In the genomic region with DNA sequence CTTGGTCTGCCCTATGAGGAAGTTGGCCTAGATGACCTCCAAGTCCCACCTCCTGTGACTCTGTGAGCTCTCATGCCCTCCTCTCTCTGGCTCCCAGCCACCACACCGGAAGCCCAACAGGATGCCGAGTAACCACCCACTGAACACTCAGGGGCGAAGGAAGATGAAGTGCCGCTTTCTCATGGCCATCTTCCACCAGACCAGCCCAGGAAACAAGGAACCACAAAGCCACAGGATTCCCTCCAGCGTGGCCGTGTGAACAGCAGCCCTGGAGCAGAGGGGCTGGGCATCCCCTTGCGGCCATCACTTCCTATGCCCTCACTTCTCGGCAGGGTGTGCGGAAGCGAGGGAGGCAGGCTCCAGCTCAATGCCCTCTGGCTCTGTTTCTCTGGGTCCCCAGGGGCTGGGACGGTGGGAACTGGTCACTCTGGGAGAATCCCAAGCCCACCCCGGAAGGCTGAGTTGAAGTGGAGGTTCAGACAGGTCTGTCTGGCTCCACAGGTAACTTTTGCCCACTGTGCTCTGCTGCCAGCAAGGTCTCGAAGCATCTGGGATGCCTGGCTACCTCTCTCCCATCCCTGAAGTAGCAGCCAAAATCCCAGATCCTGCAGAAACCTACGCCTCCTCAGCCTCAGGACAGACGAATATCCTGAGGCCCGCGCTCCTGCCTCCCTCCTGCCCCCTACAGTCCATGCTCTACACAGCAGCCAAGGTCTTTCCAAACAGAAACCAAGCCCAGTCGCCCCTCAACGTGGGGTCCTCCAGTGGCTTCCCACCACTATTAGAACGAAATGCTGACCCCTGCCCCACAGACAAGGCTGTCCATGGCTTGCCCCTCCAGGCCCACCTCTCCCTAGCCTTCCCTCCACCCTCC, we compare ENCODE assay signal across 8 cellular contexts. TPM values are rescaled to one million over a fixed set of nuclear protein-coding genes. Genes with fewer than 3 reads are reported as not detected.
DNase-seq lines count a peak whose midpoint lies in the region; ATAC-seq and TF ChIP-seq lines count a peak whose summit lies in the region.

No MANE protein-coding gene starts in this region.

- no peaks in the 10 kb centered on the region for H3K9me3 Mint-ChIP-seq in endodermal cell
- no peaks in the 10 kb centered on the region for H3K9me3 Mint-ChIP-seq in stimulated activated effector memory CD8-positive, alpha-beta T cell treated with anti-CD3 and anti-CD28 coated beads, Interleukin-12 subunit alpha, Interleukin-12 subunit beta, amount 100 ng/mL, for 72 hours

- peak; percentile 67 for TF ChIP-seq CTCF in GM13976 (IDR thresholded peaks at IDR 0.05; ENCODE audit: borderline replicate concordance, control extremely low read depth, extremely low read depth, insufficient read depth, missing control alignments)
- TF ChIP-seq CTCF in endodermal cell (conservative IDR thresholded peaks at IDR 0.05), result peak; percentile 88

- peak overlapping the region; percentile 83 for H3K27ac Mint-ChIP-seq in endodermal cell
- peak overlapping the region; percentile 96 for H3K27ac Mint-ChIP-seq in stimulated activated effector memory CD8-positive, alpha-beta T cell treated with anti-CD3 and anti-CD28 coated beads, Interleukin-12 subunit alpha, Interleukin-12 subunit beta, amount 100 ng/mL, for 72 hours

- H3K27ac ChIP-seq in endodermal cell (ENCODE audit: low read depth, low read length) (no peak overlapping the region), muscle layer of duodenum (ENCODE audit: low read length) (peak overlapping the region; percentile 36)

- H3K9me3 ChIP-seq in endodermal cell (ENCODE audit: control insufficient read depth, low read length) (no peaks in the 10 kb centered on the region), muscle layer of duodenum (ENCODE audit: control insufficient read depth in 1 of 2, low read length in 2 of 2) (no peaks in the 10 kb centered on the region)

- DNase-seq in GM13976 (ENCODE audit: low spot score) (peak; percentile 84), NCI-H69 (lab: John Stamatoyannopoulos, UW) (peak; percentile 43), endodermal cell (peak; percentile 94), NCI-H1930 (lab: John Stamatoyannopoulos, UW) (no peak)
- DNase-seq in activated CD8-positive, alpha-beta memory T cell treated with anti-CD3 and anti-CD28 coated beads for 24 hours, result peak; percentile 85
- DNase-seq in stimulated activated effector memory CD8-positive, alpha-beta T cell treated with anti-CD3 and anti-CD28 coated beads, Interleukin-12 subunit alpha, Interleukin-12 subunit beta, amount 100 ng/mL, for 72 hours (ENCODE audit: low spot score in 2 of 2), result peak; percentile 59 to 87

- no peak overlapping the region for H3K9ac ChIP-seq in endodermal cell (ENCODE audit: extremely low read depth, low read length, poor library complexity, severe bottlenecking)

- in situ Hi-C loops in GM13976 (cut with MboI; ENCODE audit: low sequenced_read_pairs, unreplicated experiment), result no loop called here

- H3K4me1 Mint-ChIP-seq in endodermal cell, result peaks cover 62% of the 10 kb centered on the region
- H3K4me1 Mint-ChIP-seq in stimulated activated effector memory CD8-positive, alpha-beta T cell treated with anti-CD3 and anti-CD28 coated beads, Interleukin-12 subunit alpha, Interleukin-12 subunit beta, amount 100 ng/mL, for 72 hours, result peaks cover 78% of the 10 kb centered on the region

- H3K36me3 Mint-ChIP-seq in endodermal cell (ENCODE audit: low read depth), result peaks cover 3% of the 10 kb centered on the region
- H3K36me3 Mint-ChIP-seq in stimulated activated effector memory CD8-positive, alpha-beta T cell treated with anti-CD3 and anti-CD28 coated beads, Interleukin-12 subunit alpha, Interleukin-12 subunit beta, amount 100 ng/mL, for 72 hours, result peaks cover 43% of the 10 kb centered on the region

- H3K27me3 ChIP-seq in endodermal cell (ENCODE audit: control insufficient read depth, insufficient read depth, low read length, poor library complexity, severe bottlenecking) (no peaks in the 10 kb centered on the region), muscle layer of duodenum (ENCODE audit: low read depth, low read length) (no peaks in the 10 kb centered on the region)

- 58 to 61% methylated on average over 4 to 20 of the region's 20 CpGs for WGBS in endodermal cell (ENCODE audit: insufficient coverage in 1 of 2, insufficient read length in 1 of 2), 2 experiments

- H3K4me3 Mint-ChIP-seq in endodermal cell, result peak overlapping the region; percentile 27
- H3K4me3 Mint-ChIP-seq in stimulated activated effector memory CD8-positive, alpha-beta T cell treated with anti-CD3 and anti-CD28 coated beads, Interleukin-12 subunit alpha, Interleukin-12 subunit beta, amount 100 ng/mL, for 72 hours, result peak overlapping the region; percentile 83

- H3K27me3 Mint-ChIP-seq in endodermal cell (ENCODE audit: insufficient read depth), result no peaks in the 10 kb centered on the region

- ATAC-seq in HG02759 (IDR thresholded peaks at IDR 0.05; ENCODE audit: unreplicated experiment), result peak; percentile 80
- ATAC-seq in stimulated activated effector memory CD8-positive, alpha-beta T cell treated with anti-CD3 and anti-CD28 coated beads, Interleukin-12 subunit alpha, Interleukin-12 subunit beta, amount 100 ng/mL, for 72 hours, result peak; percentile 97

- peaks cover 26% of the 10 kb centered on the region for H3K4me1 ChIP-seq in endodermal cell (ENCODE audit: control insufficient read depth, insufficient read depth, low read length)
- H3K4me1 ChIP-seq in muscle layer of duodenum (ENCODE audit: control insufficient read depth in 1 of 2, insufficient read depth in 2 of 2, low read length in 2 of 2), result peaks cover 52 to 70% of the 10 kb centered on the region in 2 donors

- no peaks in the 10 kb centered on the region for H3K36me3 ChIP-seq in endodermal cell (ENCODE audit: control insufficient read depth, insufficient read depth, low read length)
- H3K36me3 ChIP-seq in muscle layer of duodenum (ENCODE audit: control insufficient read depth in 1 of 2, insufficient read depth in 2 of 2, low read length in 2 of 2), result no peaks in the 10 kb centered on the region

- H3K4me3 ChIP-seq in endodermal cell (ENCODE audit: low read length) (no peak overlapping the region), muscle layer of duodenum (ENCODE audit: low read depth in 1 of 2, low read length in 2 of 2) (peak overlapping the region; percentile 19 to 48)

RNA-seq across cellular contexts. Expression of a gene that starts 44.2 kb away (rescaled TPM):
- total RNA-seq in endodermal cell, result 10 to 100 TPM; 47.8 to 57.9 TPM
- polyA plus RNA-seq in endodermal cell (2013, experiment 1 of 2), result 38.8 TPM
- 42.8 TPM for polyA plus RNA-seq in endodermal cell (2013, experiment 2 of 2)

Comparison
In these comparisons a context has a peak if more than half of its experiments do, and no peak if none do; other contexts are left out.
1. DNase-seq: peak in GM13976 (single experiment), NCI-H69 (single experiment), activated CD8-positive, alpha-beta memory T cell treated with anti-CD3 and anti-CD28 coated beads for 24 hours (single experiment), endodermal cell (single experiment) and stimulated activated effector memory CD8-positive, alpha-beta T cell treated with anti-CD3 and anti-CD28 coated beads, Interleukin-12 subunit alpha, Interleukin-12 subunit beta, amount 100 ng/mL, for 72 hours (2 of 2); none in NCI-H1930 (0 of 2).